ENCODE assay signal across 25 cellular contexts in the genomic region with DNA sequence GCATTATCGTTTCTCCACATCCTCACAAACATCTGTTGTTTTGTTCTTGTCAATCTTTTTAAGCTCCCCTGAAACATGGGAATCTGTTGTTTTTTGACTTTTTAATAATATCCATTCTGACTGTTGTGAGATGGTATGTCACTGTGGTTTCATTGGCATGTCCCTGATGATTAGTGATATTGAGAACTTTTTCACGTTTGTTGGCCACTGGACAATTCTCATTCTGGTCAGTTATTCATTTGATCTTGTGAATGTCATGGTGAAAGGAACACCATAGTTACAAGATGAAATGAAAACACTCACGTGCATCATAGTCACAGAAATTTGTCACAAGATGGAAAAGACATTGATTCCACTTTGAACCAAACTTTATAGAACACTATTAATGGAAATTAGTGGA. TPM values are rescaled to one million over a fixed set of nuclear protein-coding genes. Genes with fewer than 3 reads are reported as not detected.
"Had no signal": no experiment of that assay in that cellular context is flagged by ENCODE, and none has a peak within 500 bp of the region (broad histone marks: within the 10 kb centered on the region; RNA-seq: fewer than 3 reads in every experiment).

No MANE protein-coding gene starts in this region.

- H3K36me3 ChIP-seq: ascending aorta, breast epithelium, cardiac muscle cell, colonic mucosa had no signal

- H3K27me3 ChIP-seq: ascending aorta, body of pancreas, breast epithelium, cardiac muscle cell, colonic mucosa, dorsolateral prefrontal cortex had no signal

- H3K4me1 ChIP-seq: ascending aorta, body of pancreas, breast epithelium, colonic mucosa had no signal

- H3K4me3 ChIP-seq: ascending aorta, body of pancreas, breast epithelium, cardiac muscle cell, colonic mucosa, dorsolateral prefrontal cortex had no signal

- H3K27ac ChIP-seq: ascending aorta, body of pancreas, cardiac muscle cell, colonic mucosa, dorsolateral prefrontal cortex had no signal

- DNase-seq: activated CD4-positive, alpha-beta memory T cell treated with anti-CD3 and anti-CD28 coated beads for 36 hours; activated CD4-positive, alpha-beta T cell treated with anti-CD3 and anti-CD28 coated beads for 36 hours; activated CD4-positive, alpha-beta T cell treated with anti-CD3 and anti-CD28 coated beads, Interleukin-2, amount 10 ng/mL, durations not matched to agents 24 days and 14 days; activated CD4-positive, CD25-positive, alpha-beta regulatory T cell; activated CD4-positive, CD25-positive, alpha-beta regulatory T cell treated with anti-CD3 and anti-CD28 coated beads, Interleukin-2, amount 50 U/mL, for 72 hours; activated CD8-positive, alpha-beta memory T cell treated with anti-CD3 and anti-CD28 coated beads, Interleukin-2, amount 10 ng/mL, durations not matched to agents 7 days and 5 days; activated CD8-positive, alpha-beta memory T cell treated with anti-CD3 and anti-CD28 coated beads, Interleukin-2, amount 50 U/mL, for 48 hours; activated CD8-positive, alpha-beta T cell treated with anti-CD3 and anti-CD28 coated beads, Interleukin-2, amount 10 ng/mL, durations not matched to agents 7 days and 5 days; activated effector memory CD4-positive, alpha-beta T cell treated with Interleukin-2 at 50 U/mL for 16 hours; activated naive CD4-positive, alpha-beta T cell treated with anti-CD3 and anti-CD28 coated beads, Interleukin-2, amount 10 ng/mL, durations not matched to agents 7 days and 5 days; activated naive CD8-positive, alpha-beta T cell treated with anti-CD3 and anti-CD28 coated beads, Interleukin-2, amount 10 ng/mL, durations not matched to agents 7 days and 5 days; activated T-cell treated with anti-CD3 and anti-CD28 coated beads for 4 hours; activated T-cell treated with anti-CD3 and anti-CD28 coated beads, Interleukin-2, amount 50 U/mL, for 4 hours; body of pancreas; central memory CD4-positive, alpha-beta T cell; cerebellar nuclear complex; colonic mucosa; dorsolateral prefrontal cortex; effector memory CD4-positive, alpha-beta T cell; endodermal cell; head of caudate nucleus; T-helper 2 cell had no signal

- H3K9me3 ChIP-seq: ascending aorta, body of pancreas, breast epithelium, colonic mucosa had no signal

RNA-seq across cellular contexts. Expression of a gene that starts 20.5 kb away (rescaled TPM):
- total RNA-seq: activated CD4-positive, alpha-beta T cell treated with anti-CD3 and anti-CD28 coated beads, Interleukin-2, amount 10 ng/mL, durations not matched to agents 24 days and 14 days; activated CD8-positive, alpha-beta T cell treated with anti-CD3 and anti-CD28 coated beads, Interleukin-2, amount 10 ng/mL, durations not matched to agents 7 days and 5 days had no signal
